Comparison of ENCODE assay signal across 1 cellular context in the genomic region with DNA sequence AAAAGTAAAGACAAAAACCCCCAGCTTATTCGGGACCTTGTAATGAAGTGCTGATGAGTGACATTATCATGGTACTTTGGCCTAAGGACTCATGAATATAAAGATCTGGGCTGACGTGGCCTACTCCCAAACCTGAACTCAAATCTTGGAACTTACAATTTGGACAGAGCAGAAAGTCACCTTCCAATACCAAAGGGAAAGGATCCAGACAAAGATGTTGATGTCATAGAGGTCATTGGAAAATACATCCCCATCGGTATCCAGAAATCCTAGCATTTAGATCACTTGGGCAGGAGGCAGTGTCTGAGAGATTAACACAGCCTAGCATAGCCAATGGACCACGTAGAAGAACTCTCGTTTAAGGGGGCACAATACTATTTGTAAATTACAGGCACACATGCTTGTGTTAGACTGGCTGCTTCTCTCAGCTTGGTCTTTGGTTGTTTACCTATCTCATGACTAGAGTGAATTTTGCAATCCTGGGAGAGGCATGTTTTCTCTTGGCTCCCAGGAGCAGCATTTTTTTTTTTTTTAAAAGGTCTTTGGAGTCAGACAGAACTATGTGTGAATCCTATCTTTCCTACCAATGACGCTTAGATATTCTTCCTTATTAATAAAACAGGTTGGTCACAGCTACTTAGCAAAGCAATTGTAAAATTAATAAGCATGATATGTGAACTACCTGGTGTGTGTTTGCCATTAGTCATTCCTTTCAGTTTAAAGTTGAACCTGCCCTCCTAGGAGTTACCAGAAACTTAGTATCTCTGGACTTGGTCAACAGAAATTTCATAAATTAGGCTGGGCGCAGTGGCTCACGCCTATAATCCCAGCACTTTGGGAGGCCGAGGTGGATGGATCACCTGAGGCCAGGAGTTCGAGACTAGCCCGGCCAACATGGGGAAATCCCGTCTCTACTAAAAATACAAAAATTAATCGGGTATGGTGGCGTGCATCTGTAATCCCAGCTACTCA.
TF ChIP-seq lines count a peak whose summit lies in the region.

No MANE protein-coding gene starts in this region.

TF ChIP-seq in HepG2, 621 proteins besides CTCF, POLR2A, EP300 and RAD21 (continued from another document and continues in another):
- TF ChIP-seq, protein P1, sequence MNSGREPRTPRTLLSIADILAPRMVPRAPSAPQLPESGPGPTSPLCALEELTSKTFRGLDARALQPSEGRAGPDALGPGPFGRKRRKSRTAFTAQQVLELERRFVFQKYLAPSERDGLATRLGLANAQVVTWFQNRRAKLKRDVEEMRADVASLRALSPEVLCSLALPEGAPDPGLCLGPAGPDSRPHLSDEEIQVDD (CRISPR knock-in tag; IDR thresholded peaks at IDR 0.05; ENCODE audit: borderline replicate concordance): no peak
- no peak for TF ChIP-seq TP53 (CRISPR knock-in tag; conservative IDR thresholded peaks at IDR 0.05)
- no peak for TF ChIP-seq KDM5B (CRISPR knock-in tag; IDR thresholded peaks at IDR 0.05; ENCODE audit: borderline replicate concordance)
- TF ChIP-seq SKI (IDR thresholded peaks at IDR 0.05; ENCODE audit: partially characterized antibody): peak; percentile 43
- TF ChIP-seq KDM4B (CRISPR knock-in tag; IDR thresholded peaks at IDR 0.05): no peak
- no peak for TF ChIP-seq ONECUT2 (CRISPR knock-in tag; IDR thresholded peaks at IDR 0.05)
- TF ChIP-seq, protein P2, sequence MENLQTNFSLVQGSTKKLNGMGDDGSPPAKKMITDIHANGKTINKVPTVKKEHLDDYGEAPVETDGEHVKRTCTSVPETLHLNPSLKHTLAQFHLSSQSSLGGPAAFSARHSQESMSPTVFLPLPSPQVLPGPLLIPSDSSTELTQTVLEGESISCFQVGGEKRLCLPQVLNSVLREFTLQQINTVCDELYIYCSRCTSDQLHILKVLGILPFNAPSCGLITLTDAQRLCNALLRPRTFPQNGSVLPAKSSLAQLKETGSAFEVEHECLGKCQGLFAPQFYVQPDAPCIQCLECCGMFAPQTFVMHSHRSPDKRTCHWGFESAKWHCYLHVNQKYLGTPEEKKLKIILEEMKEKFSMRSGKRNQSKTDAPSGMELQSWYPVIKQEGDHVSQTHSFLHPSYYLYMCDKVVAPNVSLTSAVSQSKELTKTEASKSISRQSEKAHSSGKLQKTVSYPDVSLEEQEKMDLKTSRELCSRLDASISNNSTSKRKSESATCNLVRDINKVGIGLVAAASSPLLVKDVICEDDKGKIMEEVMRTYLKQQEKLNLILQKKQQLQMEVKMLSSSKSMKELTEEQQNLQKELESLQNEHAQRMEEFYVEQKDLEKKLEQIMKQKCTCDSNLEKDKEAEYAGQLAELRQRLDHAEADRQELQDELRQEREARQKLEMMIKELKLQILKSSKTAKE (CRISPR knock-in tag; IDR thresholded peaks at IDR 0.05; ENCODE audit: borderline replicate concordance): no peak
- TF ChIP-seq, protein P3, sequence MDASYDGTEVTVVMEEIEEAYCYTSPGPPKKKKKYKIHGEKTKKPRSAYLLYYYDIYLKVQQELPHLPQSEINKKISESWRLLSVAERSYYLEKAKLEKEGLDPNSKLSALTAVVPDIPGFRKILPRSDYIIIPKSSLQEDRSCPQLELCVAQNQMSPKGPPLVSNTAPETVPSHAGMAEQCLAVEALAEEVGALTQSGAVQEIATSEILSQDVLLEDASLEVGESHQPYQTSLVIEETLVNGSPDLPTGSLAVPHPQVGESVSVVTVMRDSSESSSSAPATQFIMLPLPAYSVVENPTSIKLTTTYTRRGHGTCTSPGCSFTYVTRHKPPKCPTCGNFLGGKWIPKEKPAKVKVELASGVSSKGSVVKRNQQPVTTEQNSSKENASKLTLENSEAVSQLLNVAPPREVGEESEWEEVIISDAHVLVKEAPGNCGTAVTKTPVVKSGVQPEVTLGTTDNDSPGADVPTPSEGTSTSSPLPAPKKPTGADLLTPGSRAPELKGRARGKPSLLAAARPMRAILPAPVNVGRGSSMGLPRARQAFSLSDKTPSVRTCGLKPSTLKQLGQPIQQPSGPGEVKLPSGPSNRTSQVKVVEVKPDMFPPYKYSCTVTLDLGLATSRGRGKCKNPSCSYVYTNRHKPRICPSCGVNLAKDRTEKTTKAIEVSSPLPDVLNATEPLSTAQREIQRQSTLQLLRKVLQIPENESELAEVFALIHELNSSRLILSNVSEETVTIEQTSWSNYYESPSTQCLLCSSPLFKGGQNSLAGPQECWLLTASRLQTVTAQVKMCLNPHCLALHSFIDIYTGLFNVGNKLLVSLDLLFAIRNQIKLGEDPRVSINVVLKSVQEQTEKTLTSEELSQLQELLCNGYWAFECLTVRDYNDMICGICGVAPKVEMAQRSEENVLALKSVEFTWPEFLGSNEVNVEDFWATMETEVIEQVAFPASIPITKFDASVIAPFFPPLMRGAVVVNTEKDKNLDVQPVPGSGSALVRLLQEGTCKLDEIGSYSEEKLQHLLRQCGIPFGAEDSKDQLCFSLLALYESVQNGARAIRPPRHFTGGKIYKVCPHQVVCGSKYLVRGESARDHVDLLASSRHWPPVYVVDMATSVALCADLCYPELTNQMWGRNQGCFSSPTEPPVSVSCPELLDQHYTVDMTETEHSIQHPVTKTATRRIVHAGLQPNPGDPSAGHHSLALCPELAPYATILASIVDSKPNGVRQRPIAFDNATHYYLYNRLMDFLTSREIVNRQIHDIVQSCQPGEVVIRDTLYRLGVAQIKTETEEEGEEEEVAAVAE (CRISPR knock-in tag; IDR thresholded peaks at IDR 0.05; ENCODE audit: borderline replicate concordance): no peak
- no peak for TF ChIP-seq AHR (CRISPR knock-in tag; IDR thresholded peaks at IDR 0.05)
- TF ChIP-seq, protein P4, sequence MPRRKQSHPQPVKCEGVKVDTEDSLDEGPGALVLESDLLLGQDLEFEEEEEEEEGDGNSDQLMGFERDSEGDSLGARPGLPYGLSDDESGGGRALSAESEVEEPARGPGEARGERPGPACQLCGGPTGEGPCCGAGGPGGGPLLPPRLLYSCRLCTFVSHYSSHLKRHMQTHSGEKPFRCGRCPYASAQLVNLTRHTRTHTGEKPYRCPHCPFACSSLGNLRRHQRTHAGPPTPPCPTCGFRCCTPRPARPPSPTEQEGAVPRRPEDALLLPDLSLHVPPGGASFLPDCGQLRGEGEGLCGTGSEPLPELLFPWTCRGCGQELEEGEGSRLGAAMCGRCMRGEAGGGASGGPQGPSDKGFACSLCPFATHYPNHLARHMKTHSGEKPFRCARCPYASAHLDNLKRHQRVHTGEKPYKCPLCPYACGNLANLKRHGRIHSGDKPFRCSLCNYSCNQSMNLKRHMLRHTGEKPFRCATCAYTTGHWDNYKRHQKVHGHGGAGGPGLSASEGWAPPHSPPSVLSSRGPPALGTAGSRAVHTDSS (CRISPR knock-in tag; conservative IDR thresholded peaks at IDR 0.05): no peak
- TF ChIP-seq SMAD3 (CRISPR knock-in tag; IDR thresholded peaks at IDR 0.05): no peak
- TF ChIP-seq, protein P5, sequence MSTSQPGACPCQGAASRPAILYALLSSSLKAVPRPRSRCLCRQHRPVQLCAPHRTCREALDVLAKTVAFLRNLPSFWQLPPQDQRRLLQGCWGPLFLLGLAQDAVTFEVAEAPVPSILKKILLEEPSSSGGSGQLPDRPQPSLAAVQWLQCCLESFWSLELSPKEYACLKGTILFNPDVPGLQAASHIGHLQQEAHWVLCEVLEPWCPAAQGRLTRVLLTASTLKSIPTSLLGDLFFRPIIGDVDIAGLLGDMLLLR (CRISPR knock-in tag; IDR thresholded peaks at IDR 0.05): no peak
- no peak for TF ChIP-seq ZIK1 (CRISPR knock-in tag; IDR thresholded peaks at IDR 0.05; ENCODE audit: borderline replicate concordance, low read depth)
- no peak for TF ChIP-seq ZNF639 (CRISPR knock-in tag; conservative IDR thresholded peaks at IDR 0.05)
- TF ChIP-seq ZNF33B (CRISPR knock-in tag; IDR thresholded peaks at IDR 0.05): no peak
- TF ChIP-seq ZNF605 (CRISPR knock-in tag; IDR thresholded peaks at IDR 0.05): peak; percentile 25; the same call in 1 of the 2 replicates
- TF ChIP-seq MYNN (CRISPR knock-in tag; IDR thresholded peaks at IDR 0.05; ENCODE audit: low read depth): no peak
- no peak for TF ChIP-seq ZFP41 (CRISPR knock-in tag; IDR thresholded peaks at IDR 0.05; ENCODE audit: borderline replicate concordance)
- TF ChIP-seq ZNF235 (CRISPR knock-in tag; IDR thresholded peaks at IDR 0.05; ENCODE audit: borderline replicate concordance): no peak
- no peak for TF ChIP-seq ZNF761 (CRISPR knock-in tag; conservative IDR thresholded peaks at IDR 0.05)
- TF ChIP-seq SIX1 (CRISPR knock-in tag; IDR thresholded peaks at IDR 0.05; ENCODE audit: borderline replicate concordance): no peak
- TF ChIP-seq FUBP1 (CRISPR knock-in tag; IDR thresholded peaks at IDR 0.05; ENCODE audit: borderline replicate concordance): no peak
- TF ChIP-seq FOXJ3 (CRISPR knock-in tag; IDR thresholded peaks at IDR 0.05; ENCODE audit: borderline replicate concordance): peak; percentile 78; the same call in 1 of the 2 replicates
- no peak for TF ChIP-seq ZNF646 (CRISPR knock-in tag; IDR thresholded peaks at IDR 0.05)
- peak; percentile 41; the same call in 1 of the 2 replicates for TF ChIP-seq ZNF292 (CRISPR knock-in tag; IDR thresholded peaks at IDR 0.05; ENCODE audit: borderline replicate concordance, low read depth)
- TF ChIP-seq XBP1 (CRISPR knock-in tag; IDR thresholded peaks at IDR 0.05): no peak
- no peak for TF ChIP-seq CREBL2 (CRISPR knock-in tag; IDR thresholded peaks at IDR 0.05; ENCODE audit: borderline replicate concordance)
- TF ChIP-seq, protein P6, sequence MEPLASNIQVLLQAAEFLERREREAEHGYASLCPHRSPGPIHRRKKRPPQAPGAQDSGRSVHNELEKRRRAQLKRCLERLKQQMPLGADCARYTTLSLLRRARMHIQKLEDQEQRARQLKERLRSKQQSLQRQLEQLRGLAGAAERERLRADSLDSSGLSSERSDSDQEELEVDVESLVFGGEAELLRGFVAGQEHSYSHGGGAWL (CRISPR knock-in tag; IDR thresholded peaks at IDR 0.05): no peak
- no peak for TF ChIP-seq ERF (CRISPR knock-in tag; IDR thresholded peaks at IDR 0.05)
- no peak for TF ChIP-seq ZNF101 (CRISPR knock-in tag; IDR thresholded peaks at IDR 0.05; ENCODE audit: borderline replicate concordance, low read depth)
- no peak for TF ChIP-seq ZNF337 (CRISPR knock-in tag; IDR thresholded peaks at IDR 0.05; ENCODE audit: borderline replicate concordance, low read depth)
- no peak for TF ChIP-seq ZNF556 (CRISPR knock-in tag; IDR thresholded peaks at IDR 0.05; ENCODE audit: borderline replicate concordance)
- no peak for TF ChIP-seq ZNF10 (CRISPR knock-in tag; IDR thresholded peaks at IDR 0.05; ENCODE audit: borderline replicate concordance, low read depth)
